Comparison of ENCODE assay signal across 8 cellular contexts in genomic region chr2:85889648-85890281, GRCh38. TPM values are rescaled to one million over a fixed set of nuclear protein-coding genes. Genes with fewer than 3 reads are reported as not detected.
DNase-seq lines count a peak whose midpoint lies in the region; ATAC-seq and TF ChIP-seq lines count a peak whose summit lies in the region.

No MANE protein-coding gene starts in this region.

- in situ Hi-C loops in transverse colon (cut with MboI; ENCODE audit: low pct_ligation_motif_present in 1 of 4, low pct_unique_long_range_greater_than_20kb in 1 of 4, low sequenced_read_pairs in 3 of 4): loop anchor here in 2 of 4 donors (10.0 kb wide), 1 partner anchor 185 kb away; no protein-coding TSS in a partner anchor

- POLR2A ChIA-PET in MCF 10A (lab: Yijun Ruan, JAX): interaction anchor here (0.6 to 1.5 kb wide), 13 partner anchors 12 to 428 kb away, joined by 3 to 6 read pairs (median 3); partner anchors contain the start of gene POLR1A

- ATAC-seq in activated CD8-positive, alpha-beta memory T cell treated with anti-CD3 and anti-CD28 coated beads, Interleukin-2, amount 10 ng/mL, durations not matched to agents 7 days and 5 days: no peak
- no peak for ATAC-seq in lung (ENCODE audit: insufficient read depth, low FRiP score)
- ATAC-seq in HG02884 (IDR thresholded peaks at IDR 0.05; ENCODE audit: unreplicated experiment): no peak

- H3K4me1 Mint-ChIP-seq in activated CD8-positive, alpha-beta memory T cell treated with anti-CD3 and anti-CD28 coated beads, Interleukin-2, amount 10 ng/mL, durations not matched to agents 7 days and 5 days: peaks cover 67% of the 10 kb centered on the region
- H3K4me1 Mint-ChIP-seq in MCF 10A (ENCODE audit: insufficient read depth, unreplicated experiment): peaks cover 39% of the 10 kb centered on the region

- peaks cover 0 to 9% of the 10 kb centered on the region in 2 donors for H3K4me1 ChIP-seq in lung (ENCODE audit: control insufficient read depth in 2 of 2, insufficient read depth in 2 of 2, low read length in 2 of 2)
- H3K4me1 ChIP-seq in transverse colon: peaks cover 14 to 42% (median 21%) of the 10 kb centered on the region in 4 donors

- H3K9me3 Mint-ChIP-seq in activated CD8-positive, alpha-beta memory T cell treated with anti-CD3 and anti-CD28 coated beads, Interleukin-2, amount 10 ng/mL, durations not matched to agents 7 days and 5 days (ENCODE audit: low read depth): peaks cover 2% of the 10 kb centered on the region
- no peaks in the 10 kb centered on the region for H3K9me3 Mint-ChIP-seq in MCF 10A (ENCODE audit: unreplicated experiment)

- TF ChIP-seq CTCF in MCF 10A (IDR thresholded peaks at IDR 0.05; ENCODE audit: unreplicated experiment): no peak
- TF ChIP-seq CTCF in lung (IDR thresholded peaks at IDR 0.05; ENCODE audit: control extremely low read depth, extremely low read depth): no peak
- no peak for TF ChIP-seq CTCF in transverse colon (IDR thresholded peaks at IDR 0.05)

- intact Hi-C loops in MCF 10A (cut with micrococcal nuclease) (loop anchor here (1.0 to 5.0 kb wide), 2 partner anchors 62 to 133 kb away; no protein-coding TSS in a partner anchor), transverse colon (cut with DNase I; ENCODE audit: low total_unique reads) (loop anchor here (5.0 to 10.0 kb wide), 2 partner anchors 62 to 185 kb away; no protein-coding TSS in a partner anchor)

- H3K27ac ChIP-seq in lung (ENCODE audit: low read depth in 1 of 2, low read length in 1 of 2) (peak overlapping the region; percentile 57 to 90), transverse colon (peak overlapping the region; percentile 82 to 87 (median 85))

- no peaks in the 10 kb centered on the region for H3K27me3 ChIP-seq in lung (ENCODE audit: control insufficient read depth, insufficient read depth)
- no peaks in the 10 kb centered on the region for H3K27me3 ChIP-seq in transverse colon

- DNase-seq in activated CD8-positive, alpha-beta memory T cell treated with anti-CD3 and anti-CD28 coated beads, Interleukin-2, amount 10 ng/mL, durations not matched to agents 7 days and 5 days: no peak
- DNase-seq in activated CD8-positive, alpha-beta memory T cell treated with anti-CD3 and anti-CD28 coated beads, Interleukin-2, amount 50 U/mL, for 4 hours: no peak
- DNase-seq in MCF 10A (ENCODE audit: unreplicated experiment) (no peak), lung (ENCODE audit: low spot score) (peak; percentile 53), transverse colon (peak; percentile 19), NCI-H2171 (lab: John Stamatoyannopoulos, UW) (no peak)
- DNase-seq in effector CD8-positive, alpha-beta T cell (lab: John Stamatoyannopoulos, UW): no peak

- H3K9me3 ChIP-seq in lung (ENCODE audit: control insufficient read depth in 2 of 2, insufficient read depth in 1 of 2, low read length in 1 of 2) (no peaks in the 10 kb centered on the region), transverse colon (no peaks in the 10 kb centered on the region)

- 24 to 37% methylated on average over 20 of the region's 20 CpGs for WGBS in lung, 2 donors
- WGBS in transverse colon (ENCODE audit: low coverage in 1 of 2), 2 donors: 22 to 25% methylated on average over 12 to 20 of the region's 20 CpGs

- TF ChIP-seq EP300 in transverse colon (IDR thresholded peaks at IDR 0.05; ENCODE audit: low read depth): no peak

- peak overlapping the region; percentile 82 for H3K4me3 Mint-ChIP-seq in activated CD8-positive, alpha-beta memory T cell treated with anti-CD3 and anti-CD28 coated beads, Interleukin-2, amount 10 ng/mL, durations not matched to agents 7 days and 5 days
- peak overlapping the region; percentile 90 for H3K4me3 Mint-ChIP-seq in MCF 10A (ENCODE audit: unreplicated experiment)

- CTCF ChIA-PET in activated CD8-positive, alpha-beta memory T cell treated with anti-CD3 and anti-CD28 coated beads, Interleukin-2, amount 10 ng/mL, durations not matched to agents 7 days and 5 days (lab: Charles Lee): interaction anchor here (0.6 to 9.2 kb wide), 36 partner anchors 11 to 254 kb away, joined by 3 to 187 read pairs (median 4); no protein-coding TSS in a partner anchor
- CTCF ChIA-PET in MCF 10A (lab: Yijun Ruan, JAX): interaction anchor here (0.6 to 5.6 kb wide), 36 partner anchors 11 to 221 kb away, joined by 3 to 65 read pairs (median 4); partner anchors contain the start of genes POLR1A and PTCD3

- H3K4me3 ChIP-seq in lung: peak overlapping the region; percentile 84
- H3K4me3 ChIP-seq in transverse colon: peak overlapping the region; percentile 66 to 87 (median 72)

- no peaks in the 10 kb centered on the region for H3K36me3 ChIP-seq in lung (ENCODE audit: control insufficient read depth in 2 of 2, insufficient read depth in 2 of 2, low read length in 2 of 2)
- no peaks in the 10 kb centered on the region for H3K36me3 ChIP-seq in transverse colon

- H3K27ac Mint-ChIP-seq in activated CD8-positive, alpha-beta memory T cell treated with anti-CD3 and anti-CD28 coated beads, Interleukin-2, amount 10 ng/mL, durations not matched to agents 7 days and 5 days: peak overlapping the region; percentile 84
- H3K27ac Mint-ChIP-seq in MCF 10A (ENCODE audit: low read depth, unreplicated experiment): no peak overlapping the region

- no TSS peak for BruUV-seq in MCF 10A (replicated peaks; lab: Mats Ljungman, UMichigan)

- peaks cover 20% of the 10 kb centered on the region for H3K36me3 Mint-ChIP-seq in activated CD8-positive, alpha-beta memory T cell treated with anti-CD3 and anti-CD28 coated beads, Interleukin-2, amount 10 ng/mL, durations not matched to agents 7 days and 5 days
- H3K36me3 Mint-ChIP-seq in MCF 10A (ENCODE audit: insufficient read depth, unreplicated experiment): no peaks in the 10 kb centered on the region

- no peaks in the 10 kb centered on the region for H3K27me3 Mint-ChIP-seq in activated CD8-positive, alpha-beta memory T cell treated with anti-CD3 and anti-CD28 coated beads, Interleukin-2, amount 10 ng/mL, durations not matched to agents 7 days and 5 days
- no peaks in the 10 kb centered on the region for H3K27me3 Mint-ChIP-seq in MCF 10A (ENCODE audit: insufficient read depth, unreplicated experiment)

- TF ChIP-seq POLR2A in transverse colon (IDR thresholded peaks at IDR 0.05): no peak

RNA-seq across cellular contexts. Expression of gene ST3GAL5, which starts 1.0 kb away (rescaled TPM):
- total RNA-seq in activated CD8-positive, alpha-beta memory T cell treated with anti-CD3 and anti-CD28 coated beads, Interleukin-2, amount 10 ng/mL, durations not matched to agents 7 days and 5 days: 10 to 100 TPM; 73.9 to 74.0 TPM
- total RNA-seq in MCF 10A (2022) (1.2 and 2.3 TPM in 2 replicates), lung (100 to 1,000 TPM in 1 of 2 donors, 10 to 100 TPM in 1; 71.1 to 149 TPM), transverse colon (10 to 100 TPM in 2 of 4 donors, 1 to 10 TPM in 2; 3.0 to 20.2 (median 13.6) TPM)
- polyA plus RNA-seq in lung: 10 to 100 TPM; 31.1 to 57.7 TPM

Comparison
In these comparisons a context has a peak if more than half of its experiments do, and no peak if none do; other contexts are left out.
1. DNase-seq: peak in lung (single experiment) and transverse colon (single experiment); none in activated CD8-positive, alpha-beta memory T cell treated with anti-CD3 and anti-CD28 coated beads, Interleukin-2, amount 10 ng/mL, durations not matched to agents 7 days and 5 days (single experiment), activated CD8-positive, alpha-beta memory T cell treated with anti-CD3 and anti-CD28 coated beads, Interleukin-2, amount 50 U/mL, for 4 hours (single experiment), MCF 10A (single experiment), effector CD8-positive, alpha-beta T cell (single experiment) and NCI-H2171 (single experiment).